Comparison of ENCODE assay signal across 2 cellular contexts in the genomic region with DNA sequence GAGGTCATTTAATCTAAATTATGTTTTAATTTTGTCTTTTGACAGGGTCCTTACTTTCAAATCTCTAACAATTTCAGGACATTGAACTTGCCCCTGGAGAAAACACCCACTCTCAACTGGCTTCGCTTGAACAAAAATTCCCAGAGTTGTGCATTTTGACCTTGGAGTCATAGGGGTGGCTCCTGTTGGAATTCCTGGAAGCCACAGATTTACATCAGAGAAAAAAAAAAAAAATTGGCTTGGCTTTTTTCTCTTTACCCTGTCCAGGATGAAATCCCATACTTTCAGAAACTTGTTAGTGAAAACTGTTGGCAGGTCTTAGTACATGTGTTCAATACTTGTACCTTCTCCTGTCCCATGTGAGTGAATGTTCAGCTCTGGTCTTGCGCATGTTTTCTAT.
A peak's percentile ranks its signal among the peaks of the same experiment; 100 is the strongest.
TF ChIP-seq lines count a peak whose summit lies in the region.

No MANE protein-coding gene starts in this region.

TF ChIP-seq in HepG2, 621 proteins besides CTCF, POLR2A, EP300 and RAD21:
- TF ChIP-seq, protein P1, sequence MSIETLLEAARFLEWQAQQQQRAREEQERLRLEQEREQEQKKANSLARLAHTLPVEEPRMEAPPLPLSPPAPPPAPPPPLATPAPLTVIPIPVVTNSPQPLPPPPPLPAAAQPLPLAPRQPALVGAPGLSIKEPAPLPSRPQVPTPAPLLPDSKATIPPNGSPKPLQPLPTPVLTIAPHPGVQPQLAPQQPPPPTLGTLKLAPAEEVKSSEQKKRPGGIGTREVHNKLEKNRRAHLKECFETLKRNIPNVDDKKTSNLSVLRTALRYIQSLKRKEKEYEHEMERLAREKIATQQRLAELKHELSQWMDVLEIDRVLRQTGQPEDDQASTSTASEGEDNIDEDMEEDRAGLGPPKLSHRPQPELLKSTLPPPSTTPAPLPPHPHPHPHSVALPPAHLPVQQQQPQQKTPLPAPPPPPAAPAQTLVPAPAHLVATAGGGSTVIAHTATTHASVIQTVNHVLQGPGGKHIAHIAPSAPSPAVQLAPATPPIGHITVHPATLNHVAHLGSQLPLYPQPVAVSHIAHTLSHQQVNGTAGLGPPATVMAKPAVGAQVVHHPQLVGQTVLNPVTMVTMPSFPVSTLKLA (IDR thresholded peaks at IDR 0.05) = peak; percentile 43
- TF ChIP-seq ZNF614 (CRISPR knock-in tag; IDR thresholded peaks at IDR 0.05; ENCODE audit: borderline replicate concordance) = no peak

TF ChIP-seq in SK-N-SH, 30 proteins besides CTCF, POLR2A, EP300 and RAD21 (continued from another document):
- TF ChIP-seq, protein P2, sequence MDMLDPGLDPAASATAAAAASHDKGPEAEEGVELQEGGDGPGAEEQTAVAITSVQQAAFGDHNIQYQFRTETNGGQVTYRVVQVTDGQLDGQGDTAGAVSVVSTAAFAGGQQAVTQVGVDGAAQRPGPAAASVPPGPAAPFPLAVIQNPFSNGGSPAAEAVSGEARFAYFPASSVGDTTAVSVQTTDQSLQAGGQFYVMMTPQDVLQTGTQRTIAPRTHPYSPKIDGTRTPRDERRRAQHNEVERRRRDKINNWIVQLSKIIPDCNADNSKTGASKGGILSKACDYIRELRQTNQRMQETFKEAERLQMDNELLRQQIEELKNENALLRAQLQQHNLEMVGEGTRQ (IDR thresholded peaks at IDR 0.05; ENCODE audit: borderline replicate concordance, low read depth, low read length) = no peak
- no peak for TF ChIP-seq FOXJ3 (CRISPR knock-in tag; IDR thresholded peaks at IDR 0.05)
- TF ChIP-seq, protein P3, sequence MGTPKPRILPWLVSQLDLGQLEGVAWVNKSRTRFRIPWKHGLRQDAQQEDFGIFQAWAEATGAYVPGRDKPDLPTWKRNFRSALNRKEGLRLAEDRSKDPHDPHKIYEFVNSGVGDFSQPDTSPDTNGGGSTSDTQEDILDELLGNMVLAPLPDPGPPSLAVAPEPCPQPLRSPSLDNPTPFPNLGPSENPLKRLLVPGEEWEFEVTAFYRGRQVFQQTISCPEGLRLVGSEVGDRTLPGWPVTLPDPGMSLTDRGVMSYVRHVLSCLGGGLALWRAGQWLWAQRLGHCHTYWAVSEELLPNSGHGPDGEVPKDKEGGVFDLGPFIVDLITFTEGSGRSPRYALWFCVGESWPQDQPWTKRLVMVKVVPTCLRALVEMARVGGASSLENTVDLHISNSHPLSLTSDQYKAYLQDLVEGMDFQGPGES (IDR thresholded peaks at IDR 0.05; ENCODE audit: low read depth, low read length) = no peak
- TF ChIP-seq JUND (IDR thresholded peaks at IDR 0.05) = no peak
- TF ChIP-seq, protein P4, sequence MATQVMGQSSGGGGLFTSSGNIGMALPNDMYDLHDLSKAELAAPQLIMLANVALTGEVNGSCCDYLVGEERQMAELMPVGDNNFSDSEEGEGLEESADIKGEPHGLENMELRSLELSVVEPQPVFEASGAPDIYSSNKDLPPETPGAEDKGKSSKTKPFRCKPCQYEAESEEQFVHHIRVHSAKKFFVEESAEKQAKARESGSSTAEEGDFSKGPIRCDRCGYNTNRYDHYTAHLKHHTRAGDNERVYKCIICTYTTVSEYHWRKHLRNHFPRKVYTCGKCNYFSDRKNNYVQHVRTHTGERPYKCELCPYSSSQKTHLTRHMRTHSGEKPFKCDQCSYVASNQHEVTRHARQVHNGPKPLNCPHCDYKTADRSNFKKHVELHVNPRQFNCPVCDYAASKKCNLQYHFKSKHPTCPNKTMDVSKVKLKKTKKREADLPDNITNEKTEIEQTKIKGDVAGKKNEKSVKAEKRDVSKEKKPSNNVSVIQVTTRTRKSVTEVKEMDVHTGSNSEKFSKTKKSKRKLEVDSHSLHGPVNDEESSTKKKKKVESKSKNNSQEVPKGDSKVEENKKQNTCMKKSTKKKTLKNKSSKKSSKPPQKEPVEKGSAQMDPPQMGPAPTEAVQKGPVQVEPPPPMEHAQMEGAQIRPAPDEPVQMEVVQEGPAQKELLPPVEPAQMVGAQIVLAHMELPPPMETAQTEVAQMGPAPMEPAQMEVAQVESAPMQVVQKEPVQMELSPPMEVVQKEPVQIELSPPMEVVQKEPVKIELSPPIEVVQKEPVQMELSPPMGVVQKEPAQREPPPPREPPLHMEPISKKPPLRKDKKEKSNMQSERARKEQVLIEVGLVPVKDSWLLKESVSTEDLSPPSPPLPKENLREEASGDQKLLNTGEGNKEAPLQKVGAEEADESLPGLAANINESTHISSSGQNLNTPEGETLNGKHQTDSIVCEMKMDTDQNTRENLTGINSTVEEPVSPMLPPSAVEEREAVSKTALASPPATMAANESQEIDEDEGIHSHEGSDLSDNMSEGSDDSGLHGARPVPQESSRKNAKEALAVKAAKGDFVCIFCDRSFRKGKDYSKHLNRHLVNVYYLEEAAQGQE (IDR thresholded peaks at IDR 0.05; ENCODE audit: low read depth, low read length) = no peak
- TF ChIP-seq MEF2A (IDR thresholded peaks at IDR 0.05; ENCODE audit: borderline replicate concordance, low read depth) = no peak
- no peak for TF ChIP-seq NFIC (IDR thresholded peaks at IDR 0.05; ENCODE audit: borderline replicate concordance)
- TF ChIP-seq RXRA (IDR thresholded peaks at IDR 0.05; ENCODE audit: borderline replicate concordance, low read depth) = no peak
- no peak for TF ChIP-seq TAF1 (IDR thresholded peaks at IDR 0.05; ENCODE audit: borderline replicate concordance, low read depth, low read length)
- TF ChIP-seq TCF12 (IDR thresholded peaks at IDR 0.05) = no peak
- TF ChIP-seq, protein P5, sequence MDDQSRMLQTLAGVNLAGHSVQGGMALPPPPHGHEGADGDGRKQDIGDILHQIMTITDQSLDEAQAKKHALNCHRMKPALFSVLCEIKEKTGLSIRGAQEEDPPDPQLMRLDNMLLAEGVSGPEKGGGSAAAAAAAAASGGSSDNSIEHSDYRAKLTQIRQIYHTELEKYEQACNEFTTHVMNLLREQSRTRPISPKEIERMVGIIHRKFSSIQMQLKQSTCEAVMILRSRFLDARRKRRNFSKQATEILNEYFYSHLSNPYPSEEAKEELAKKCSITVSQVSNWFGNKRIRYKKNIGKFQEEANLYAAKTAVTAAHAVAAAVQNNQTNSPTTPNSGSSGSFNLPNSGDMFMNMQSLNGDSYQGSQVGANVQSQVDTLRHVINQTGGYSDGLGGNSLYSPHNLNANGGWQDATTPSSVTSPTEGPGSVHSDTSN (IDR thresholded peaks at IDR 0.05) = no peak
